ENCODE assay signal across 1 cellular context in genomic region chr19:47035127-47035494, GRCh38.
TF ChIP-seq lines count a peak whose summit lies in the region.

No MANE protein-coding gene starts in this region.

TF ChIP-seq in K562, 482 proteins besides CTCF, POLR2A, EP300 and RAD21 (continued from another document):
- TF ChIP-seq MGA (IDR thresholded peaks at IDR 0.05) (peak; percentile 51), ZNF445 (CRISPR knock-in tag; IDR thresholded peaks at IDR 0.05; ENCODE audit: low read depth) (no peak), CBFA2T2 (conservative IDR thresholded peaks at IDR 0.05) (0 out of 2 replicates have a peak, but pooled peaks have one; percentile 19), ZNF707 (CRISPR knock-in tag; conservative IDR thresholded peaks at IDR 0.05) (no peak), ZNF511 (CRISPR knock-in tag; IDR thresholded peaks at IDR 0.05) (no peak), FIP1L1 (IDR thresholded peaks at IDR 0.05; ENCODE audit: low read depth, low read length, poor library complexity, severe bottlenecking) (no peak), YY1 (IDR thresholded peaks at IDR 0.05; ENCODE audit: borderline replicate concordance in 1 of 3, control insufficient read depth in 1 of 3, extremely low read depth in 1 of 3, insufficient read depth in 3 of 3, insufficient read length in 1 of 3, insufficient replicate concordance in 2 of 3, low read depth in 1 of 3, low read length in 2 of 3) (peak; percentile 10 to 81 (median 53)), USF1 (CRISPR knock-in tag; IDR thresholded peaks at IDR 0.05) (peak; percentile 77), NFRKB (IDR thresholded peaks at IDR 0.05; ENCODE audit: low read depth) (peak; percentile 36; the same call in 1 of the 2 replicates), ZBTB17 (CRISPR knock-in tag; IDR thresholded peaks at IDR 0.05) (no peak), PREB (CRISPR knock-in tag; IDR thresholded peaks at IDR 0.05) (no peak), NR2C2 (CRISPR knock-in tag; IDR thresholded peaks at IDR 0.05) (no peak), NR2C2 (tag; IDR thresholded peaks at IDR 0.05) (peak; percentile 36; the same call in 1 of the 2 replicates)
